Comparison of ENCODE assay signal across 21 cellular contexts in the genomic region with DNA sequence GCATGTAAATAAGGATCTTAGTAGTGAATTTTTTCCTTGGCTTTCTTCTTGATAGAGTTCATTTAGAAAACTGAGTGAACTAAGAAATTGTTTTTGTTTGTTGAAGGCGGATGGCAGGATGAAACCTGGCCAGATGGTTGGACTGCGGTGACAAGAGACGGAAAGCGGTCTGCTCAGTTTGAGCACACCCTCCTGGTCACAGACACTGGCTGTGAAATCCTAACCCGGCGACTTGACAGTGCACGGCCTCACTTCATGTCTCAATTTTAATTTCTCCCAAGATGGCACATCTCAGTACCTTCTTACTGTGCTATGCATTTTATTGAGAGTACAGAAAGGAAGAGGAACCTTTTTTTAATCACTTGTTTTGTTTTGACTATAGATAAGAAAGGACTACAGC. TPM values are rescaled to one million over a fixed set of nuclear protein-coding genes. Genes with fewer than 3 reads are reported as not detected.
DNase-seq lines count a peak whose midpoint lies in the region; FAIRE-seq and TF ChIP-seq lines count a peak whose summit lies in the region.
"Had no signal": no experiment of that assay in that cellular context is flagged by ENCODE, and none has a peak within 500 bp of the region (broad histone marks: within the 10 kb centered on the region; RNA-seq: fewer than 3 reads in every experiment).

No MANE protein-coding gene starts in this region.

- no peak overlapping the region for H2BK15ac ChIP-seq in H9 (ENCODE audit: low read depth, low read length)

- H3K9ac ChIP-seq in H9 (ENCODE audit: extremely low read depth, insufficient read length, low read length), result no peak overlapping the region

- peak overlapping the region in 2 of 3 experiments; percentile 25 to 80; a peak in 2 of 7 replicates for H3K27ac Mint-ChIP-seq in H9
- H3K27ac Mint-ChIP-seq in nephron progenitor cell, result peak overlapping the region; percentile 41
- H3K27ac Mint-ChIP-seq: stimulated activated naive CD8-positive, alpha-beta T cell treated with anti-CD3 and anti-CD28 coated beads, Interleukin-15, Interleukin-2, amounts not matched to agents 100 ng/mL and 50 ng/mL, for 24 hours; T-cell had no signal

- TF ChIP-seq CTCF in H9 (conservative IDR thresholded peaks at IDR 0.05) (no peak), nephron progenitor cell (IDR thresholded peaks at IDR 0.05) (no peak), WERI-Rb-1 (IDR thresholded peaks at IDR 0.05; ENCODE audit: low read depth, low read length) (no peak)

- H3K27me3 Mint-ChIP-seq in H9 (ENCODE audit: low read depth) (no peaks in the 10 kb centered on the region; the same call in 1 of the 2 replicates), nephron progenitor cell (ENCODE audit: low read depth, poor library complexity) (no peaks in the 10 kb centered on the region)
- H3K27me3 Mint-ChIP-seq: stimulated activated naive CD8-positive, alpha-beta T cell treated with anti-CD3 and anti-CD28 coated beads, Interleukin-15, Interleukin-2, amounts not matched to agents 100 ng/mL and 50 ng/mL, for 24 hours; T-cell had no signal

- H3K14ac ChIP-seq in H9 (ENCODE audit: insufficient read depth, low read length), result no peak overlapping the region

- H3K36me3 ChIP-seq in ACC112 (ENCODE audit: insufficient read depth, low read length), result peaks cover 17% of the 10 kb centered on the region
- H3K36me3 ChIP-seq in WERI-Rb-1, result peaks cover 68% of the 10 kb centered on the region

- no CpG with 5 or more reads among the region's 7 CpGs for WGBS in H9 (ENCODE audit: extremely low coverage, insufficient read length, low lambda C conversion rate)

- H3K9me3 Mint-ChIP-seq in H9, result no peaks in the 10 kb centered on the region; a peak in 2 of 5 replicates
- peaks cover 4% of the 10 kb centered on the region for H3K9me3 Mint-ChIP-seq in nephron progenitor cell
- H3K9me3 Mint-ChIP-seq: stimulated activated naive CD8-positive, alpha-beta T cell treated with anti-CD3 and anti-CD28 coated beads, Interleukin-15, Interleukin-2, amounts not matched to agents 100 ng/mL and 50 ng/mL, for 24 hours; T-cell had no signal

- H4K91ac ChIP-seq in H9 (ENCODE audit: insufficient read length, low read depth, low read length), result no peak overlapping the region

- no peak overlapping the region for H4K5ac ChIP-seq in H9 (ENCODE audit: insufficient read length, low read depth, low read length)

- DNase-seq in H9, result no peak
- peak; percentile 5 for DNase-seq in astrocyte of the hippocampus (ENCODE audit: low read depth, low spot score)
- DNase-seq in nephron progenitor cell, result no peak
- DNase-seq in WERI-Rb-1, result no peak
- no peak for DNase-seq in NCI-H345 (lab: John Stamatoyannopoulos, UW)
- DNase-seq in urothelium cell line (ENCODE audit: low spot score), result no peak
- no peak for DNase-seq in DMS53 treated with DMSO at 0.1 percent for 48 hours (lab: John Stamatoyannopoulos, UW; ENCODE audit: unreplicated experiment)
- DNase-seq: activated CD4-positive, CD25-positive, alpha-beta regulatory T cell treated with anti-CD3 and anti-CD28 coated beads, Interleukin-2, amount 50 U/mL, for 72 hours; amygdala; BE2C; DMS153; H7; NCI-H1436 treated with DMSO at 0.1 percent for 48 hours; NCI-H510A treated with DMSO at 0.1 percent for 48 hours; nucleus accumbens; small intestine; T-cell had no signal

- H3K27ac ChIP-seq in ACC112 (ENCODE audit: low read depth, low read length), result peak overlapping the region; percentile 96
- no peak overlapping the region for H3K27ac ChIP-seq in H9 (ENCODE audit: insufficient read length, low read depth, low read length)
- H3K27ac ChIP-seq in WERI-Rb-1, result no peak overlapping the region

- H2BK120ac ChIP-seq in H9 (ENCODE audit: low read depth, low read length, poor library complexity, severe bottlenecking), result no peak overlapping the region

- no peaks in the 10 kb centered on the region for H3K79me2 ChIP-seq in ACC112 (ENCODE audit: control insufficient read depth, insufficient read depth, low read length, unreplicated experiment)
- no peaks in the 10 kb centered on the region for H3K79me2 ChIP-seq in H9 (ENCODE audit: insufficient read depth, low read length)

- H3K4me1 ChIP-seq in ACC112 (ENCODE audit: control insufficient read depth, insufficient read depth, low read length, unreplicated experiment), result peaks cover 20% of the 10 kb centered on the region
- no peaks in the 10 kb centered on the region for H3K4me1 ChIP-seq in H9 (ENCODE audit: insufficient read depth, low read length)
- H3K4me1 ChIP-seq: BE2C had no signal

- H3K79me1 ChIP-seq in H9 (ENCODE audit: insufficient read depth, low read depth, low read length, poor library complexity, severe bottlenecking), result peaks cover 5% of the 10 kb centered on the region

- no peak overlapping the region for H2AK5ac ChIP-seq in H9 (ENCODE audit: insufficient read length, low read length)

- no peak overlapping the region for H3K4me2 ChIP-seq in H9 (ENCODE audit: insufficient read depth, insufficient read length, low read length)

- no peaks in the 10 kb centered on the region for H4K20me1 ChIP-seq in H9 (ENCODE audit: control insufficient read depth, insufficient read depth, insufficient read length)

- H3K4ac ChIP-seq in H9 (ENCODE audit: low read depth, low read length), result no peak overlapping the region

- no peak overlapping the region for H3T11ph ChIP-seq in H9 (ENCODE audit: low read length)

- no peaks in the 10 kb centered on the region for H3K23me2 ChIP-seq in H9 (ENCODE audit: insufficient read length, low read depth, low read length, poor library complexity, severe bottlenecking)

- H2AFZ ChIP-seq in ACC112 (ENCODE audit: low read length, unreplicated experiment), result no peak overlapping the region
- no peak overlapping the region for H2AFZ ChIP-seq in H9 (ENCODE audit: low read length)

- H2BK12ac ChIP-seq in H9 (ENCODE audit: insufficient read length, low read depth, low read length), result no peak overlapping the region

- H3K9me3 ChIP-seq in H9 (ENCODE audit: control insufficient read depth, low read depth, low read length) (no peaks in the 10 kb centered on the region), WERI-Rb-1 (ENCODE audit: severe bottlenecking) (peaks cover 3% of the 10 kb centered on the region)
- H3K9me3 ChIP-seq: BE2C had no signal

- no peak overlapping the region for H3K56ac ChIP-seq in H9 (ENCODE audit: insufficient read length, low read depth, low read length)

- H3K4me3 Mint-ChIP-seq in H9 (no peak overlapping the region), nephron progenitor cell (no peak overlapping the region)
- H3K4me3 Mint-ChIP-seq: stimulated activated naive CD8-positive, alpha-beta T cell treated with anti-CD3 and anti-CD28 coated beads, Interleukin-15, Interleukin-2, amounts not matched to agents 100 ng/mL and 50 ng/mL, for 24 hours; T-cell had no signal

- H3K18ac ChIP-seq in H9 (ENCODE audit: insufficient read length, low read depth, low read length), result no peak overlapping the region

- H3K4me3 ChIP-seq in ACC112 (ENCODE audit: low read depth, low read length) (no peak overlapping the region), WERI-Rb-1 (ENCODE audit: low read depth, low read length) (no peak overlapping the region)
- H3K4me3 ChIP-seq: K562, lung had no signal

- no peaks in the 10 kb centered on the region for H3K27me3 ChIP-seq in ACC112 (ENCODE audit: insufficient read depth, low read length)
- no peaks in the 10 kb centered on the region for H3K27me3 ChIP-seq in H9 (ENCODE audit: insufficient read depth, low read length)
- H3K27me3 ChIP-seq in WERI-Rb-1 (ENCODE audit: insufficient read depth, low read depth, severe bottlenecking), result no peaks in the 10 kb centered on the region
- H3K27me3 ChIP-seq: BE2C had no signal

- no peak overlapping the region for H2BK5ac ChIP-seq in H9 (ENCODE audit: insufficient read length, low read length)

- no peak overlapping the region for H3K23ac ChIP-seq in H9 (ENCODE audit: insufficient read length, low read depth, low read length)

- H2BK20ac ChIP-seq in H9 (ENCODE audit: low read depth, low read length, poor library complexity, severe bottlenecking), result no peak overlapping the region

- H3K4me1 Mint-ChIP-seq in H9 (peaks cover 0 to 2% of the 10 kb centered on the region in 2 experiments; a peak in 2 of 4 replicates), nephron progenitor cell (peaks cover 31% of the 10 kb centered on the region)

- H3K36me3 Mint-ChIP-seq in H9 (ENCODE audit: insufficient read depth in 1 of 3, low read depth in 3 of 3), result peaks cover 36 to 66% (median 61%) of the 10 kb centered on the region in 3 experiments
- H3K36me3 Mint-ChIP-seq in nephron progenitor cell (ENCODE audit: low read depth), result peaks cover 73% of the 10 kb centered on the region

- H4K8ac ChIP-seq in H9 (replicated peaks; ENCODE audit: insufficient read length, low read depth, low read length), result no peak overlapping the region

- no peak for FAIRE-seq in urothelium cell line (lab: Jason Lieb, UNC)
- FAIRE-seq: K562, small intestine had no signal

RNA-seq across cellular contexts. Expression of a gene that starts 27.5 kb away (rescaled TPM):
- total RNA-seq in H9 (2021), result 284 and 285 TPM in 2 replicates
